Comparison of ENCODE assay signal across 10 cellular contexts in genomic region chr3:64595253-64595694, GRCh38.
A peak's percentile ranks its signal among the peaks of the same experiment; 100 is the strongest.
DNase-seq lines count a peak whose midpoint lies in the region; TF ChIP-seq lines count a peak whose summit lies in the region.
"Had no signal": no experiment of that assay in that cellular context is flagged by ENCODE, and none has a peak within 500 bp of the region (broad histone marks: within the 10 kb centered on the region; RNA-seq: fewer than 3 reads in every experiment).

No MANE protein-coding gene starts in this region.

- H4K20me1 ChIP-seq in hepatocyte (ENCODE audit: insufficient read depth, poor library complexity, severe bottlenecking): no peaks in the 10 kb centered on the region
- H4K20me1 ChIP-seq in smooth muscle cell (ENCODE audit: low read depth): no peaks in the 10 kb centered on the region

- no peak overlapping the region for H3K9ac ChIP-seq in smooth muscle cell (ENCODE audit: low read depth)

- 71% methylated on average over 5 of the region's 5 CpGs for WGBS in hepatocyte (ENCODE audit: low lambda C conversion rate, missing lambda C conversion rate)
- WGBS in smooth muscle cell (ENCODE audit: low lambda C conversion rate): 33% methylated on average over 5 of the region's 5 CpGs

- no peak overlapping the region for H3K27ac ChIP-seq in hepatocyte
- peak overlapping the region; percentile 21 for H3K27ac ChIP-seq in smooth muscle cell (ENCODE audit: low read depth)
- no peak overlapping the region for H3K27ac ChIP-seq in WERI-Rb-1

- H3K27me3 ChIP-seq in hepatocyte (no peaks in the 10 kb centered on the region), smooth muscle cell (ENCODE audit: low read depth) (no peaks in the 10 kb centered on the region), WERI-Rb-1 (ENCODE audit: insufficient read depth, low read depth, severe bottlenecking) (no peaks in the 10 kb centered on the region)

- H3K9me2 ChIP-seq in hepatocyte (replicated peaks; ENCODE audit: insufficient read depth): no peaks in the 10 kb centered on the region

- H3K79me2 ChIP-seq in hepatocyte (no peaks in the 10 kb centered on the region), smooth muscle cell (ENCODE audit: low read depth) (no peaks in the 10 kb centered on the region)

- no peaks in the 10 kb centered on the region for H3K9me3 ChIP-seq in hepatocyte (ENCODE audit: low read depth)
- no peaks in the 10 kb centered on the region for H3K9me3 ChIP-seq in smooth muscle cell (replicated peaks; ENCODE audit: low read depth)
- H3K9me3 ChIP-seq in WERI-Rb-1 (ENCODE audit: severe bottlenecking): no peaks in the 10 kb centered on the region

- H2AFZ ChIP-seq in hepatocyte: no peak overlapping the region
- H2AFZ ChIP-seq in smooth muscle cell (ENCODE audit: low read depth): no peak overlapping the region

- H3K36me3 ChIP-seq in hepatocyte (replicated peaks; ENCODE audit: insufficient read depth, low read depth) (no peaks in the 10 kb centered on the region), smooth muscle cell (ENCODE audit: low read depth) (peaks cover 5% of the 10 kb centered on the region), WERI-Rb-1 (no peaks in the 10 kb centered on the region)

- peaks cover 9% of the 10 kb centered on the region for H3K27me3 Mint-ChIP-seq in nephron progenitor cell (ENCODE audit: low read depth, poor library complexity)

- H3K27ac Mint-ChIP-seq in nephron progenitor cell: no peak overlapping the region

- H3F3A ChIP-seq in smooth muscle cell (ENCODE audit: low read depth): no peaks in the 10 kb centered on the region

- H3K4me2 ChIP-seq in hepatocyte (no peak overlapping the region), smooth muscle cell (no peak overlapping the region)

- no peak overlapping the region for H3K4me3 ChIP-seq in hepatocyte
- no peak overlapping the region for H3K4me3 ChIP-seq in smooth muscle cell
- H3K4me3 ChIP-seq in WERI-Rb-1 (ENCODE audit: low read depth, low read length): no peak overlapping the region

- no peak overlapping the region for H3K4me3 Mint-ChIP-seq in nephron progenitor cell

- DNase-seq in HT1080 (ENCODE audit: low read depth): peak; percentile 93
- peak; percentile 32 for DNase-seq in cerebellar cortex (ENCODE audit: low spot score)
- peak; percentile 11 for DNase-seq in hepatocyte (ENCODE audit: low spot score)
- no peak for DNase-seq in smooth muscle cell (lab: John Stamatoyannopoulos, UW; ENCODE audit: unreplicated experiment)
- DNase-seq in activated naive CD4-positive, alpha-beta T cell (lab: John Stamatoyannopoulos, UW): no peak
- DNase-seq in nephron progenitor cell: no peak
- DNase-seq in WERI-Rb-1: no peak
- DNase-seq in retina: no peak
- DNase-seq: DMS79 treated with DMSO at 0.1 percent for 48 hours, trophoblast cell had no signal

- peaks cover 27% of the 10 kb centered on the region for H3K4me1 Mint-ChIP-seq in nephron progenitor cell

- H3K4me1 ChIP-seq in hepatocyte (ENCODE audit: insufficient read depth) (no peaks in the 10 kb centered on the region), smooth muscle cell (ENCODE audit: low read depth) (peaks cover 13% of the 10 kb centered on the region)

- no peaks in the 10 kb centered on the region for H3K9me3 Mint-ChIP-seq in nephron progenitor cell

- peaks cover 71% of the 10 kb centered on the region for H3K36me3 Mint-ChIP-seq in nephron progenitor cell (ENCODE audit: low read depth)

- TF ChIP-seq CTCF in hepatocyte (IDR thresholded peaks at IDR 0.05; ENCODE audit: poor library complexity) (no peak), smooth muscle cell (IDR thresholded peaks at IDR 0.05; ENCODE audit: borderline replicate concordance, insufficient read depth, poor library complexity, severe bottlenecking) (no peak), nephron progenitor cell (IDR thresholded peaks at IDR 0.05) (no peak), WERI-Rb-1 (IDR thresholded peaks at IDR 0.05; ENCODE audit: low read depth, low read length) (no peak)

Comparison
In these comparisons a context has a peak if more than half of its experiments do, and no peak if none do; other contexts are left out.
1. DNase-seq: peak in HT1080 (single experiment), cerebellar cortex (single experiment) and hepatocyte (single experiment); none in smooth muscle cell (single experiment), activated naive CD4-positive, alpha-beta T cell (0 of 4), nephron progenitor cell (single experiment), WERI-Rb-1 (single experiment) and retina (single experiment).